ENCODE assay signal across 1 cellular context in the genomic region with DNA sequence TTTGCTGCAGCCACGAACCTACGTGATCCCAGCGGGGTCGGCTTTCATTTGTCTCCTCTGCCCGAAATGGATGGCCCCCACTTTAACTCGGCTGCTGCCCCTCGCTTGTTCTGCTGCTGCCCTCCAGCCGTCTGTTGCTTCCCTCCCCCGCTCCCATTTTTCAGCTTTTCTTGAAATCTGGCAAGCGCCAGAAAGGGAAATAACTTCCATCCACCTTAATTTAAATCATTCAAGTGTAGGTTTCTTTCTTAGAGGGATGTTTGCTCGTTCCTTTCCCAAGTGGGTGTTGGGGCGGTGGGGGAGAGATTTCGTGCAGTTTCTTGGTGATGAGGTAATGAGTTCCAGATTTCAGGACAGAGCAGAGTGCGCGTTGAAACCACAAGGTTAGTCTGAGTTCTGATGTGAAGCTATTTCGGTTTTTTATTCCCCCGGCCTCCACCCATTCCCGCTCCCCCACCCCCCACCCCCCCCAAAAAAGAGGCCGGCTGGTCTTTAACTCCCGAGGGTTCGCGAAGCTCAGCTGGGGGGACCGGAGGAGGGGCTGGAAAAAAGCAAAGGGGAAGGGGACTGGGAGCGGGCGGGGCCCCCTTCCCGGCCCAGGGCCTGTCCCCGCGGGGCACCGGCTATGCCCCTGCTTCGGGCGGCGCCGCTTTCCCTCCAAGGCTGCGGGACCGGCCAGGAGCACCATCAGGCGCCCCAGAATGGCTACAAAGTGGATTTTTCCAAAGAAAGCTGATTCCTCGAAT.
A peak's percentile ranks its signal among the peaks of the same experiment; 100 is the strongest.
TF ChIP-seq lines count a peak whose summit lies in the region.

No MANE protein-coding gene starts in this region.

TF ChIP-seq in GM12878, 131 proteins besides CTCF, POLR2A, EP300 and RAD21:
- TF ChIP-seq, protein P1, sequence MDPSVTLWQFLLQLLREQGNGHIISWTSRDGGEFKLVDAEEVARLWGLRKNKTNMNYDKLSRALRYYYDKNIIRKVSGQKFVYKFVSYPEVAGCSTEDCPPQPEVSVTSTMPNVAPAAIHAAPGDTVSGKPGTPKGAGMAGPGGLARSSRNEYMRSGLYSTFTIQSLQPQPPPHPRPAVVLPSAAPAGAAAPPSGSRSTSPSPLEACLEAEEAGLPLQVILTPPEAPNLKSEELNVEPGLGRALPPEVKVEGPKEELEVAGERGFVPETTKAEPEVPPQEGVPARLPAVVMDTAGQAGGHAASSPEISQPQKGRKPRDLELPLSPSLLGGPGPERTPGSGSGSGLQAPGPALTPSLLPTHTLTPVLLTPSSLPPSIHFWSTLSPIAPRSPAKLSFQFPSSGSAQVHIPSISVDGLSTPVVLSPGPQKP (IDR thresholded peaks at IDR 0.05; ENCODE audit: low read depth, low read length): 0 out of 2 replicates have a peak, but pooled peaks have one; percentile 14
- TF ChIP-seq, protein P2, sequence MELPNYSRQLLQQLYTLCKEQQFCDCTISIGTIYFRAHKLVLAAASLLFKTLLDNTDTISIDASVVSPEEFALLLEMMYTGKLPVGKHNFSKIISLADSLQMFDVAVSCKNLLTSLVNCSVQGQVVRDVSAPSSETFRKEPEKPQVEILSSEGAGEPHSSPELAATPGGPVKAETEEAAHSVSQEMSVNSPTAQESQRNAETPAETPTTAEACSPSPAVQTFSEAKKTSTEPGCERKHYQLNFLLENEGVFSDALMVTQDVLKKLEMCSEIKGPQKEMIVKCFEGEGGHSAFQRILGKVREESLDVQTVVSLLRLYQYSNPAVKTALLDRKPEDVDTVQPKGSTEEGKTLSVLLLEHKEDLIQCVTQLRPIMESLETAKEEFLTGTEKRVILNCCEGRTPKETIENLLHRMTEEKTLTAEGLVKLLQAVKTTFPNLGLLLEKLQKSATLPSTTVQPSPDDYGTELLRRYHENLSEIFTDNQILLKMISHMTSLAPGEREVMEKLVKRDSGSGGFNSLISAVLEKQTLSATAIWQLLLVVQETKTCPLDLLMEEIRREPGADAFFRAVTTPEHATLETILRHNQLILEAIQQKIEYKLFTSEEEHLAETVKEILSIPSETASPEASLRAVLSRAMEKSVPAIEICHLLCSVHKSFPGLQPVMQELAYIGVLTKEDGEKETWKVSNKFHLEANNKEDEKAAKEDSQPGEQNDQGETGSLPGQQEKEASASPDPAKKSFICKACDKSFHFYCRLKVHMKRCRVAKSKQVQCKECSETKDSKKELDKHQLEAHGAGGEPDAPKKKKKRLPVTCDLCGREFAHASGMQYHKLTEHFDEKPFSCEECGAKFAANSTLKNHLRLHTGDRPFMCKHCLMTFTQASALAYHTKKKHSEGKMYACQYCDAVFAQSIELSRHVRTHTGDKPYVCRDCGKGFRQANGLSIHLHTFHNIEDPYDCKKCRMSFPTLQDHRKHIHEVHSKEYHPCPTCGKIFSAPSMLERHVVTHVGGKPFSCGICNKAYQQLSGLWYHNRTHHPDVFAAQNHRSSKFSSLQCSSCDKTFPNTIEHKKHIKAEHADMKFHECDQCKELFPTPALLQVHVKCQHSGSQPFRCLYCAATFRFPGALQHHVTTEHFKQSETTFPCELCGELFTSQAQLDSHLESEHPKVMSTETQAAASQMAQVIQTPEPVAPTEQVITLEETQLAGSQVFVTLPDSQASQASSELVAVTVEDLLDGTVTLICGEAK (IDR thresholded peaks at IDR 0.05; ENCODE audit: borderline replicate concordance): 0 out of 2 replicates have a peak, but pooled peaks have one; percentile 3
- TF ChIP-seq CHD2 (IDR thresholded peaks at IDR 0.05; ENCODE audit: borderline replicate concordance, low read depth, low read length) (0 out of 2 replicates have a peak, but pooled peaks have one; percentile 31), ATF7 (IDR thresholded peaks at IDR 0.05; ENCODE audit: low read depth) (peak; percentile 52), TBL1XR1 (IDR thresholded peaks at IDR 0.05; ENCODE audit: low read depth, low read length) (peak; percentile 72; the same call in 1 of the 2 replicates), NKRF (conservative IDR thresholded peaks at IDR 0.05) (peak; percentile 12; the same call in 1 of the 2 replicates), SIN3A (IDR thresholded peaks at IDR 0.05; ENCODE audit: low read depth, low read length) (0 out of 2 replicates have a peak, but pooled peaks have one; percentile 20), MEF2A (IDR thresholded peaks at IDR 0.05; ENCODE audit: insufficient read depth, low read depth, low read length) (0 out of 2 replicates have a peak, but pooled peaks have one; percentile 35), E2F4 (IDR thresholded peaks at IDR 0.05; ENCODE audit: low read depth, low read length) (peak; percentile 56; the same call in 1 of the 2 replicates), HDAC6 (IDR thresholded peaks at IDR 0.05; ENCODE audit: unreplicated experiment) (peak; percentile 25), IRF5 (IDR thresholded peaks at IDR 0.05; ENCODE audit: borderline replicate concordance) (no peak), ATF2 (IDR thresholded peaks at IDR 0.05; ENCODE audit: low read length) (no peak), BACH1 (IDR thresholded peaks at IDR 0.05; ENCODE audit: borderline replicate concordance) (peak; percentile 8; the same call in 1 of the 2 replicates), PBX3 (IDR thresholded peaks at IDR 0.05; ENCODE audit: insufficient replicate concordance, low read depth, low read length) (peak; percentile 12), PRDM15 (CRISPR knock-in tag; IDR thresholded peaks at IDR 0.05) (0 out of 2 replicates have a peak, but pooled peaks have one; percentile 36), CREM (IDR thresholded peaks at IDR 0.05; ENCODE audit: low read depth) (peak; percentile 30; the same call in 1 of the 2 replicates), POLR2AphosphoS5 (IDR thresholded peaks at IDR 0.05; ENCODE audit: low read length) (peak; percentile 64; the same call in 1 of the 2 replicates), EED (IDR thresholded peaks at IDR 0.05; ENCODE audit: low read depth) (peak; percentile 34), DPF2 (IDR thresholded peaks at IDR 0.05) (no peak; the same call in 1 of the 2 replicates), RFX5 (IDR thresholded peaks at IDR 0.05; ENCODE audit: low read depth, low read length) (no peak), TCF12 (IDR thresholded peaks at IDR 0.05; ENCODE audit: low read depth, low read length) (no peak; the same call in 1 of the 2 replicates), CHD1 (IDR thresholded peaks at IDR 0.05; ENCODE audit: low read depth, low read length) (peak; percentile 78; the same call in 1 of the 2 replicates), RCOR1 (conservative IDR thresholded peaks at IDR 0.05; ENCODE audit: low read depth, low read length) (peak; percentile 81; the same call in 1 of the 2 replicates), BMI1 (IDR thresholded peaks at IDR 0.05; ENCODE audit: borderline replicate concordance) (0 out of 2 replicates have a peak, but pooled peaks have one; percentile 16)
- TF ChIP-seq, protein P3, sequence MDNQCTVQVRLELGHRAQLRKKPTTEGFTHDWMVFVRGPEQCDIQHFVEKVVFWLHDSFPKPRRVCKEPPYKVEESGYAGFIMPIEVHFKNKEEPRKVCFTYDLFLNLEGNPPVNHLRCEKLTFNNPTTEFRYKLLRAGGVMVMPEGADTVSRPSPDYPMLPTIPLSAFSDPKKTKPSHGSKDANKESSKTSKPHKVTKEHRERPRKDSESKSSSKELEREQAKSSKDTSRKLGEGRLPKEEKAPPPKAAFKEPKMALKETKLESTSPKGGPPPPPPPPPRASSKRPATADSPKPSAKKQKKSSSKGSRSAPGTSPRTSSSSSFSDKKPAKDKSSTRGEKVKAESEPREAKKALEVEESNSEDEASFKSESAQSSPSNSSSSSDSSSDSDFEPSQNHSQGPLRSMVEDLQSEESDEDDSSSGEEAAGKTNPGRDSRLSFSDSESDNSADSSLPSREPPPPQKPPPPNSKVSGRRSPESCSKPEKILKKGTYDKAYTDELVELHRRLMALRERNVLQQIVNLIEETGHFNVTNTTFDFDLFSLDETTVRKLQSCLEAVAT (IDR thresholded peaks at IDR 0.05): peak; percentile 71
